8 cellular contexts compared by ENCODE assay signal in genomic region chr16:87806246-87806607, GRCh38. TPM values are rescaled to one million over a fixed set of nuclear protein-coding genes. Genes with fewer than 3 reads are reported as not detected.
DNase-seq lines count a peak whose midpoint lies in the region; ATAC-seq and TF ChIP-seq lines count a peak whose summit lies in the region.

No MANE protein-coding gene starts in this region.

- no peaks in the 10 kb centered on the region for H3K27me3 Mint-ChIP-seq in CD8-positive, alpha-beta T cell (ENCODE audit: low read depth)
- H3K27me3 Mint-ChIP-seq in brain = no peaks in the 10 kb centered on the region

- intact Hi-C loops in CD8-positive, alpha-beta T cell (cut with DNase I, micrococcal nuclease) = no loop called here
- intact Hi-C loops in psoas muscle (cut with DNase I) = no loop called here

- peaks cover 2% of the 10 kb centered on the region for H3K36me3 Mint-ChIP-seq in CD8-positive, alpha-beta T cell
- H3K36me3 Mint-ChIP-seq in brain = no peaks in the 10 kb centered on the region

- POLR2A ChIA-PET in CD8-positive, alpha-beta T cell (lab: Charles Lee) = interaction anchor here (0.9 kb wide), 1 partner anchor 27 kb away, joined by 3 read pairs; no protein-coding TSS in a partner anchor

- H3K79me2 ChIP-seq in neural cell (replicated peaks; ENCODE audit: insufficient read depth, low read length) = no peaks in the 10 kb centered on the region

- H3K9me2 ChIP-seq in neural cell (ENCODE audit: insufficient read depth, low read length) = no peaks in the 10 kb centered on the region

- TF ChIP-seq CTCF in CD8-positive, alpha-beta T cell (IDR thresholded peaks at IDR 0.05) = no peak
- TF ChIP-seq CTCF in brain (conservative IDR thresholded peaks at IDR 0.05) = no peak
- TF ChIP-seq CTCF in neural cell (IDR thresholded peaks at IDR 0.05; ENCODE audit: poor library complexity, severe bottlenecking) = no peak
- no peak for TF ChIP-seq CTCF in psoas muscle (IDR thresholded peaks at IDR 0.05)

- H3K4me2 ChIP-seq in neural cell (ENCODE audit: low read length) = no peak overlapping the region

- peaks cover 17% of the 10 kb centered on the region for H3K4me1 ChIP-seq in CD8-positive, alpha-beta T cell (ENCODE audit: insufficient read depth, low read length)
- H3K4me1 ChIP-seq in psoas muscle = no peaks in the 10 kb centered on the region

- H3F3A ChIP-seq in neural cell (ENCODE audit: insufficient read depth, low read length, poor library complexity, severe bottlenecking) = no peaks in the 10 kb centered on the region

- H3K4me3 Mint-ChIP-seq in CD8-positive, alpha-beta T cell = peak overlapping the region; percentile 90
- H3K4me3 Mint-ChIP-seq in brain = peak overlapping the region; percentile 59 to 75 (median 71)

- no peaks in the 10 kb centered on the region for H3K9me3 Mint-ChIP-seq in CD8-positive, alpha-beta T cell
- peaks cover 0 to 6% (median 3%) of the 10 kb centered on the region in 5 experiments for H3K9me3 Mint-ChIP-seq in brain

- TF ChIP-seq EP300 in neural cell (conservative IDR thresholded peaks at IDR 0.05; ENCODE audit: poor library complexity, severe bottlenecking) = no peak

- H3K27me3 ChIP-seq in CD8-positive, alpha-beta T cell (ENCODE audit: insufficient read depth, low read length) = no peaks in the 10 kb centered on the region
- H3K27me3 ChIP-seq in neural cell (ENCODE audit: insufficient read depth, low read depth, low read length) (no peaks in the 10 kb centered on the region), psoas muscle (ENCODE audit: insufficient read depth in 3 of 3, low read length in 2 of 3) (peaks cover 0 to 5% (median 0%) of the 10 kb centered on the region in 3 donors)

- DNase-seq in CD8-positive, alpha-beta T cell = peak in 2 of 7 experiments; percentile 8 to 11
- DNase-seq in MV-4-11 (lab: John Stamatoyannopoulos, UW) (peak; percentile 44), SKM-1 treated with dmso at 0.1 percent for 144 hours (lab: John Stamatoyannopoulos, UW; ENCODE audit: unreplicated experiment) (no peak), NCI-H1436 (lab: John Stamatoyannopoulos, UW) (no peak), psoas muscle (no peak)

- H3K9me3 ChIP-seq in CD8-positive, alpha-beta T cell (ENCODE audit: low read length) = no peaks in the 10 kb centered on the region
- H3K9me3 ChIP-seq in neural cell (ENCODE audit: low read length) (no peaks in the 10 kb centered on the region), psoas muscle (no peaks in the 10 kb centered on the region)

- peak overlapping the region; percentile 65 for H2AFZ ChIP-seq in neural cell (ENCODE audit: low read depth, low read length)

- H3K36me3 ChIP-seq in CD8-positive, alpha-beta T cell (ENCODE audit: insufficient read depth, low read length) = no peaks in the 10 kb centered on the region
- H3K36me3 ChIP-seq in neural cell (ENCODE audit: insufficient read depth, low read length) = no peaks in the 10 kb centered on the region
- H3K36me3 ChIP-seq in psoas muscle (ENCODE audit: insufficient read depth in 1 of 2, low read depth in 1 of 2) = no peaks in the 10 kb centered on the region

- no peaks in the 10 kb centered on the region for H4K20me1 ChIP-seq in neural cell (ENCODE audit: insufficient read depth)

- H3K9ac ChIP-seq in neural cell (ENCODE audit: low read length) = peak overlapping the region; percentile 40

- CTCF ChIA-PET in CD8-positive, alpha-beta T cell (lab: Charles Lee) = interaction anchor here (2.1 to 3.7 kb wide), 3 partner anchors 27 to 65 kb away, joined by 7 to 21 read pairs (median 13); no protein-coding TSS in a partner anchor

- H3K27ac Mint-ChIP-seq in CD8-positive, alpha-beta T cell = peak overlapping the region; percentile 93
- peak overlapping the region; percentile 86 to 99 (median 96) for H3K27ac Mint-ChIP-seq in brain

- peak; percentile 46 for ATAC-seq in CD8-positive, alpha-beta T cell
- no peak for ATAC-seq in GM21717 (IDR thresholded peaks at IDR 0.05; ENCODE audit: unreplicated experiment)
- no peak for ATAC-seq in psoas muscle

- peak overlapping the region; percentile 48 for H3K4me3 ChIP-seq in CD8-positive, alpha-beta T cell (ENCODE audit: low read depth, low read length)
- H3K4me3 ChIP-seq in neural cell (ENCODE audit: low read length) = peak overlapping the region; percentile 3
- no peak overlapping the region for H3K4me3 ChIP-seq in psoas muscle

- peaks cover 12% of the 10 kb centered on the region for H3K4me1 Mint-ChIP-seq in CD8-positive, alpha-beta T cell (ENCODE audit: low read depth)
- H3K4me1 Mint-ChIP-seq in brain = peaks cover 45% of the 10 kb centered on the region

- TF ChIP-seq RAD21 in neural cell (conservative IDR thresholded peaks at IDR 0.05) = no peak

- 65 to 74% (median 67%) methylated on average over 16 of the region's 16 CpGs for WGBS in psoas muscle, 3 donors

- H3K27ac ChIP-seq in CD8-positive, alpha-beta T cell (ENCODE audit: low read depth, low read length) = peak overlapping the region; percentile 40
- H3K27ac ChIP-seq in neural cell (ENCODE audit: low read length) (peak overlapping the region; percentile 23), psoas muscle (no peak overlapping the region)

TF ChIP-seq in neural cell, 6 proteins besides CTCF, POLR2A, EP300 and RAD21:
- TF ChIP-seq REST (IDR thresholded peaks at IDR 0.05; ENCODE audit: borderline replicate concordance) (no peak), MXI1 (conservative IDR thresholded peaks at IDR 0.05; ENCODE audit: poor library complexity, severe bottlenecking) (no peak), SMC3 (conservative IDR thresholded peaks at IDR 0.05; ENCODE audit: poor library complexity) (no peak), EZH2 (IDR thresholded peaks at IDR 0.05; ENCODE audit: borderline replicate concordance, insufficient read depth, low read length, poor library complexity, severe bottlenecking) (no peak), TAF1 (IDR thresholded peaks at IDR 0.05; ENCODE audit: low read depth) (no peak)

RNA-seq across cellular contexts. Expression of gene KLHDC4, which starts 40.4 kb away (rescaled TPM):
- total RNA-seq in CD8-positive, alpha-beta T cell = 10 to 100 TPM; 74.0 to 81.6 TPM
- 18.9 TPM for polyA plus RNA-seq in brain (ENCODE audit: insufficient read depth, low read depth, low replicate concordance)
- 27.5 and 30.7 TPM in 2 replicates for polyA plus RNA-seq in neural cell
- polyA minus RNA-seq in neural cell = 30.0 and 33.1 TPM in 2 replicates
- total RNA-seq in psoas muscle = 10 to 100 TPM; 11.1 to 19.7 (median 15.8) TPM
- 10 to 100 TPM in 2 of 3 donors, 1 to 10 TPM in 1; 9.2 to 16.5 (median 10.1) TPM for polyA plus RNA-seq in psoas muscle
